ENCODE assay signal across 1 cellular context in genomic region chr22:39077513-39077840, GRCh38.
TF ChIP-seq lines count a peak whose summit lies in the region.

No MANE protein-coding gene starts in this region.

TF ChIP-seq in GM23338, 12 proteins besides CTCF, POLR2A, EP300 and RAD21 (continued from another document):
- no peak for TF ChIP-seq ETS1 (IDR thresholded peaks at IDR 0.05)
